Comparison of ENCODE assay signal across 12 cellular contexts in the genomic region with DNA sequence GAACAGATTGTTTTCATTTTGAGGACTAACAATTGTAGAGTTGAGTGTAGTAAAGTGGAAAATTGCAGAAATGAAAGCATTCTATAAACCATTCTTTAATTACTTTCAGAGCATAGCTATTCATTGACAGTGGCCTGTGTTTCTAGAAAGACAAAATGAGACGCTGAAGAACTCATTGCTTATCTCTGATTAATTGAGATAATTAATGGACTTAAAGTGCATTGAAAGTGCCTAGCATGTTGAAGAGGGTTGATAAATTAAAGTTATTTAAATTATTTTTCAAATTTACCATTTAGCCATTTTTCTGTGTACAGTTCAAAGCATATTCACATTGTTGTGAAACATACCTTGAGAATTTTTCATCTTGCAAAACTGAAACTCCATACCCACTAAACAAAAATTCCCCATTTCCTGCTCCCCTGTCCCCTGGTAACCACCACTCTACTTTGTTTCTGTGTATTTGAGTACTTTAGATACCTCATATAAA. TPM values are rescaled to one million over a fixed set of nuclear protein-coding genes. Genes with fewer than 3 reads are reported as not detected.
A peak's percentile ranks its signal among the peaks of the same experiment; 100 is the strongest.
DNase-seq lines count a peak whose midpoint lies in the region; ATAC-seq, FAIRE-seq and TF ChIP-seq lines count a peak whose summit lies in the region.
"Had no signal": no experiment of that assay in that cellular context is flagged by ENCODE, and none has a peak within 500 bp of the region (broad histone marks: within the 10 kb centered on the region; RNA-seq: fewer than 3 reads in every experiment).

No MANE protein-coding gene starts in this region.

- whole genome bisulfite sequencing in pancreas, 2 donors = 81 to 83% methylated on average over 1 of the region's 1 CpG

- no peaks in the 10 kb centered on the region for H3K36me3 ChIP-seq in pancreas

- H3K9me3 ChIP-seq in pancreas = no peaks in the 10 kb centered on the region

- TF ChIP-seq CTCF in activated B cell treated with CpG ODN at 0.5 μM for 24 hours (IDR thresholded peaks at IDR 0.05) (no peak), pancreas (IDR thresholded peaks at IDR 0.05) (no peak)

- H3K9me3 Mint-ChIP-seq in activated B cell treated with CpG ODN at 0.5 μM for 24 hours = no peaks in the 10 kb centered on the region
- H3K9me3 Mint-ChIP-seq in stimulated activated effector memory CD8-positive, alpha-beta T cell treated with anti-CD3 and anti-CD28 coated beads, Interleukin-12 subunit alpha, Interleukin-12 subunit beta, amount 100 ng/mL, for 72 hours = no peaks in the 10 kb centered on the region

- no peak overlapping the region for H3K27ac ChIP-seq in pancreas
- H3K27ac ChIP-seq: KMS-11 had no signal

- H3K4me3 ChIP-seq in pancreas = no peak overlapping the region

- H3K4me3 Mint-ChIP-seq in activated B cell treated with CpG ODN at 0.5 μM for 24 hours = peak overlapping the region; percentile 50
- no peak overlapping the region for H3K4me3 Mint-ChIP-seq in stimulated activated effector memory CD8-positive, alpha-beta T cell treated with anti-CD3 and anti-CD28 coated beads, Interleukin-12 subunit alpha, Interleukin-12 subunit beta, amount 100 ng/mL, for 72 hours
- H3K4me3 Mint-ChIP-seq: brain had no signal

- peak overlapping the region; percentile 65 for H3K27ac Mint-ChIP-seq in activated B cell treated with CpG ODN at 0.5 μM for 24 hours
- H3K27ac Mint-ChIP-seq in stimulated activated effector memory CD8-positive, alpha-beta T cell treated with anti-CD3 and anti-CD28 coated beads, Interleukin-12 subunit alpha, Interleukin-12 subunit beta, amount 100 ng/mL, for 72 hours = no peak overlapping the region
- H3K27ac Mint-ChIP-seq: brain had no signal

- POLR2A ChIA-PET in activated B cell treated with CpG ODN at 0.5 μM for 24 hours (lab: Charles Lee) = no interaction called here

- CTCF ChIA-PET in activated B cell treated with CpG ODN at 0.5 μM for 24 hours (lab: Charles Lee) = no interaction called here

- no peaks in the 10 kb centered on the region for H3K27me3 ChIP-seq in pancreas

- ATAC-seq in GM18511 (IDR thresholded peaks at IDR 0.05; ENCODE audit: unreplicated experiment) (peak; percentile 85), GM21390 (IDR thresholded peaks at IDR 0.05; ENCODE audit: unreplicated experiment) (peak; percentile 86), HG03045 (IDR thresholded peaks at IDR 0.05; ENCODE audit: unreplicated experiment) (peak; percentile 73), activated B cell treated with CpG ODN at 0.5 μM for 24 hours (ENCODE audit: low read depth) (peak; percentile 64), pancreas (no peak)
- ATAC-seq in stimulated activated effector memory CD8-positive, alpha-beta T cell treated with anti-CD3 and anti-CD28 coated beads, Interleukin-12 subunit alpha, Interleukin-12 subunit beta, amount 100 ng/mL, for 72 hours = no peak

- in situ Hi-C loops in KBM-7 (cut with MboI; ENCODE audit: low pct_unique_long_range_greater_than_20kb, low sequenced_read_pairs) = no loop called here

- no peaks in the 10 kb centered on the region for H3K36me3 Mint-ChIP-seq in activated B cell treated with CpG ODN at 0.5 μM for 24 hours (ENCODE audit: low read depth)
- no peaks in the 10 kb centered on the region for H3K36me3 Mint-ChIP-seq in stimulated activated effector memory CD8-positive, alpha-beta T cell treated with anti-CD3 and anti-CD28 coated beads, Interleukin-12 subunit alpha, Interleukin-12 subunit beta, amount 100 ng/mL, for 72 hours

- H3K4me1 ChIP-seq in pancreas = peaks cover 0 to 4% (median 3%) of the 10 kb centered on the region in 3 donors

- no peaks in the 10 kb centered on the region for H3K27me3 Mint-ChIP-seq in activated B cell treated with CpG ODN at 0.5 μM for 24 hours

- no peak for FAIRE-seq in pancreas (lab: Jason Lieb, UNC)

- DNase-seq in activated B cell treated with CpG ODN at 0.5 μM for 24 hours (no peak), NOMO-1 treated with dmso at 0.1 percent for 144 hours (lab: John Stamatoyannopoulos, UW; ENCODE audit: unreplicated experiment) (no peak), KBM-7 (no peak), pancreas (no peak)
- no peak for DNase-seq in stimulated activated effector memory CD8-positive, alpha-beta T cell treated with anti-CD3 and anti-CD28 coated beads, Interleukin-12 subunit alpha, Interleukin-12 subunit beta, amount 100 ng/mL, for 72 hours (ENCODE audit: low spot score in 2 of 2)
- DNase-seq: islet precursor cell, T-helper 1 cell had no signal

- intact Hi-C loops in activated B cell treated with CpG ODN at 0.5 μM for 24 hours (cut with micrococcal nuclease) = loop anchor here (2.0 kb wide), 1 partner anchor 57 kb away; a partner anchor contains a TSS
- intact Hi-C loops in pancreas (cut with DNase I) = no loop called here

- peaks cover 39% of the 10 kb centered on the region for H3K4me1 Mint-ChIP-seq in activated B cell treated with CpG ODN at 0.5 μM for 24 hours
- peaks cover 24% of the 10 kb centered on the region for H3K4me1 Mint-ChIP-seq in stimulated activated effector memory CD8-positive, alpha-beta T cell treated with anti-CD3 and anti-CD28 coated beads, Interleukin-12 subunit alpha, Interleukin-12 subunit beta, amount 100 ng/mL, for 72 hours

RNA-seq across cellular contexts. Expression of a gene that starts 57.4 kb away (rescaled TPM):
- total RNA-seq in activated B cell treated with CpG ODN at 0.5 μM for 24 hours (29.6 and 38.7 TPM in 2 replicates), pancreas (10 to 100 TPM; 12.8 to 26.7 (median 19.1) TPM)
- polyA plus RNA-seq in pancreas = 10 to 100 TPM in 1 of 2 donors, 1 to 10 TPM in 1; 6.2 to 11.0 TPM

Comparison
In these comparisons a context has a peak if more than half of its experiments do, and no peak if none do; other contexts are left out.
1. ATAC-seq: peak in GM18511 (single experiment), GM21390 (single experiment), HG03045 (single experiment) and activated B cell treated with CpG ODN at 0.5 μM for 24 hours (single experiment); none in stimulated activated effector memory CD8-positive, alpha-beta T cell treated with anti-CD3 and anti-CD28 coated beads, Interleukin-12 subunit alpha, Interleukin-12 subunit beta, amount 100 ng/mL, for 72 hours (single experiment) and pancreas (0 of 4).